In genomic region chr16:57555831-57556230, GRCh38 we compare ENCODE assay signal across 18 cellular contexts. TPM values are rescaled to one million over a fixed set of nuclear protein-coding genes. Genes with fewer than 3 reads are reported as not detected.
"Had no signal": no experiment of that assay in that cellular context is flagged by ENCODE, and none has a peak within 500 bp of the region (broad histone marks: within the 10 kb centered on the region; RNA-seq: fewer than 3 reads in every experiment).

No MANE protein-coding gene starts in this region.

- H3K27me3 Mint-ChIP-seq: activated CD4-positive, alpha-beta memory T cell treated with anti-CD3 and anti-CD28 coated beads for 36 hours; T-helper 17 cell had no signal

- H3K27ac Mint-ChIP-seq: activated CD4-positive, alpha-beta memory T cell treated with anti-CD3 and anti-CD28 coated beads for 36 hours; T-helper 17 cell had no signal

- ATAC-seq: body of pancreas, Right ventricle myocardium inferior, T-helper 17 cell had no signal

- DNase-seq: activated CD4-positive, alpha-beta memory T cell treated with anti-CD3 and anti-CD28 coated beads for 36 hours; activated CD4-positive, CD25-positive, alpha-beta regulatory T cell treated with anti-CD3 and anti-CD28 coated beads, Interleukin-2, amount 50 U/mL, for 72 hours; amniotic stem cell; body of pancreas; central memory CD4-positive, alpha-beta T cell; cortex of kidney; effector memory CD4-positive, alpha-beta T cell; kidney; mesendoderm; retina; SK-N-SH; substantia nigra; T-helper 17 cell; transverse colon had no signal

- H3K27ac ChIP-seq: body of pancreas, parathyroid adenoma, transverse colon had no signal

- H2AFZ ChIP-seq: parathyroid adenoma had no signal

- H3K4me3 ChIP-seq: body of pancreas, transverse colon had no signal

- H3K27me3 ChIP-seq: body of pancreas had no signal

- H3K79me2 ChIP-seq: parathyroid adenoma had no signal

- H3K4me1 ChIP-seq: body of pancreas, parathyroid adenoma, transverse colon had no signal

- H3K9ac ChIP-seq: parathyroid adenoma, SK-N-SH had no signal

- H3K4me2 ChIP-seq: SK-N-SH had no signal

- H3K4me3 Mint-ChIP-seq: activated CD4-positive, alpha-beta memory T cell treated with anti-CD3 and anti-CD28 coated beads for 36 hours; T-helper 17 cell had no signal

RNA-seq across cellular contexts. Expression of gene ADGRG5, which starts 13.4 kb away (rescaled TPM):
- total RNA-seq: myocyte, skeletal muscle tissue had no signal
